27 cellular contexts compared by ENCODE assay signal in the genomic region with DNA sequence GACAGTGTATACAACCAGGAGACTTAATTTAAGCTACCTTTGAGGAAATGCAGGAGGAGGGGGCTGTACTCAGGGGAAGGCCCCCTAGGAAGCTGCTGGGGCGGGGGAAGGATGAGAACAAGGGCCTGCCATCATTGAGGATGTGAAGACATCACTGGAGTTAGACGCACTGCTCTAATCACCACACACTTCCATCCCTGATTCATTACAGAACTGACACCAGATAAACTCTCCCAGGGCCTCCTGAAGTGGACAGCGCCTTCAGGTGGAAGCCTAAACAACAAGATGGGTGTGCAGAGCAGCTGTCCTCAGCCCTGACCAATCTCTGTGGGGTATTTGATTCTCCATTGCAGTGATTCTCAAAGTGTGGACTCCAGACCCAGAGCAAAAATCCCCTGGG. TPM values are rescaled to one million over a fixed set of nuclear protein-coding genes. Genes with fewer than 3 reads are reported as not detected.
"Had no signal": no experiment of that assay in that cellular context is flagged by ENCODE, and none has a peak within 500 bp of the region (broad histone marks: within the 10 kb centered on the region; RNA-seq: fewer than 3 reads in every experiment).

No MANE protein-coding gene starts in this region.

- H3K27ac Mint-ChIP-seq: dendritic cell treated with granulocyte-macrophage colony-stimulating factor and Interleukin-4, amounts not matched to agents 40 ng/mL and 50 ng/mL, for 4 days; endodermal cell; natural killer cell; stimulated activated naive B cell treated with anti-CD40 and anti-IgM and Interleukin-4, amounts not matched to agents 10 μg/mL and 1 μg/mL and 100 μg/mL, for 72 hours; stimulated activated naive CD8-positive, alpha-beta T cell treated with anti-CD3 and anti-CD28 coated beads, Interleukin-15, Interleukin-2, amounts not matched to agents 100 ng/mL and 50 ng/mL, for 24 hours had no signal

- H3K27ac ChIP-seq: colonic mucosa, esophagus squamous epithelium, lower lobe of right lung, ovary, psoas muscle, skin epidermis, spleen, thoracic aorta, transverse colon, upper lobe of right lung, uterus had no signal

- ATAC-seq: left ventricle myocardium superior; lower lobe of right lung; natural killer cell; psoas muscle; right cardiac atrium; stimulated activated naive B cell treated with anti-CD40 and anti-IgM and Interleukin-4, amounts not matched to agents 10 μg/mL and 1 μg/mL and 100 μg/mL, for 72 hours; upper lobe of right lung had no signal

- H3K4me1 ChIP-seq: colonic mucosa, esophagus squamous epithelium, lower lobe of right lung, psoas muscle, transverse colon, upper lobe of right lung, uterus had no signal

- H3K4me3 Mint-ChIP-seq: dendritic cell treated with granulocyte-macrophage colony-stimulating factor and Interleukin-4, amounts not matched to agents 40 ng/mL and 50 ng/mL, for 4 days; endodermal cell; natural killer cell; stimulated activated naive B cell treated with anti-CD40 and anti-IgM and Interleukin-4, amounts not matched to agents 10 μg/mL and 1 μg/mL and 100 μg/mL, for 72 hours; stimulated activated naive CD8-positive, alpha-beta T cell treated with anti-CD3 and anti-CD28 coated beads, Interleukin-15, Interleukin-2, amounts not matched to agents 100 ng/mL and 50 ng/mL, for 24 hours had no signal

- H3K36me3 ChIP-seq: colonic mucosa, esophagus squamous epithelium, lower lobe of right lung, ovary, spleen, thoracic aorta, transverse colon, upper lobe of right lung, uterus had no signal

- H3K27me3 ChIP-seq: colonic mucosa, esophagus squamous epithelium, ovary, spleen, transverse colon, upper lobe of right lung, uterus had no signal

- H3K9me3 Mint-ChIP-seq: dendritic cell treated with granulocyte-macrophage colony-stimulating factor and Interleukin-4, amounts not matched to agents 40 ng/mL and 50 ng/mL, for 4 days; endodermal cell; natural killer cell; stimulated activated naive B cell treated with anti-CD40 and anti-IgM and Interleukin-4, amounts not matched to agents 10 μg/mL and 1 μg/mL and 100 μg/mL, for 72 hours; stimulated activated naive CD8-positive, alpha-beta T cell treated with anti-CD3 and anti-CD28 coated beads, Interleukin-15, Interleukin-2, amounts not matched to agents 100 ng/mL and 50 ng/mL, for 24 hours had no signal

- H3K36me3 Mint-ChIP-seq: natural killer cell; stimulated activated naive B cell treated with anti-CD40 and anti-IgM and Interleukin-4, amounts not matched to agents 10 μg/mL and 1 μg/mL and 100 μg/mL, for 72 hours had no signal

- H3K4me3 ChIP-seq: colonic mucosa, esophagus squamous epithelium, lower lobe of right lung, ovary, psoas muscle, skin epidermis, spleen, thoracic aorta, transverse colon, upper lobe of right lung, uterus had no signal

- H3K9me3 ChIP-seq: colonic mucosa, esophagus squamous epithelium, lower lobe of right lung, ovary, psoas muscle, spleen, thoracic aorta, transverse colon, upper lobe of right lung, uterus had no signal

- H3K4me1 Mint-ChIP-seq: endodermal cell; stimulated activated naive B cell treated with anti-CD40 and anti-IgM and Interleukin-4, amounts not matched to agents 10 μg/mL and 1 μg/mL and 100 μg/mL, for 72 hours had no signal

- H3K27me3 Mint-ChIP-seq: dendritic cell treated with granulocyte-macrophage colony-stimulating factor and Interleukin-4, amounts not matched to agents 40 ng/mL and 50 ng/mL, for 4 days; stimulated activated naive CD8-positive, alpha-beta T cell treated with anti-CD3 and anti-CD28 coated beads, Interleukin-15, Interleukin-2, amounts not matched to agents 100 ng/mL and 50 ng/mL, for 24 hours had no signal

- DNase-seq: colonic mucosa; effector CD8-positive, alpha-beta T cell; endodermal cell; esophagus squamous epithelium; left ventricle myocardium superior; lower lobe of right lung; natural killer cell; occipital lobe; ovary; posterior cingulate gyrus; psoas muscle; right cardiac atrium; spleen; stimulated activated CD4-positive, alpha-beta T cell treated with anti-CD3 and anti-CD28 coated beads, Interleukin-4, amount 100 ng/mL, for 4 hours; stimulated activated naive B cell treated with anti-CD40 and anti-IgM and Interleukin-4, amounts not matched to agents 10 μg/mL and 1 μg/mL and 100 μg/mL, for 72 hours; transverse colon; upper lobe of right lung; uterus had no signal

RNA-seq across cellular contexts. Expression of a gene that starts 30.6 kb away (rescaled TPM):
- total RNA-seq: colonic mucosa, endodermal cell, endothelial cell of umbilical vein, epithelial cell of proximal tubule, esophagus squamous epithelium, frontal cortex, left ventricle myocardium superior, lower lobe of right lung, mononuclear cell, natural killer cell, occipital lobe, ovary, psoas muscle, renal cortical epithelial cell, right cardiac atrium, spleen, thoracic aorta, transverse colon, upper lobe of right lung, uterus had no signal
